In genomic region chr7:139976838-139977656, GRCh38 we compare ENCODE assay signal across 1 cellular context.
TF ChIP-seq lines count a peak whose summit lies in the region.

No MANE protein-coding gene starts in this region.

TF ChIP-seq in K562, 482 proteins besides CTCF, POLR2A, EP300 and RAD21 (continued from another document and continues in another):
- peak; percentile 85 for TF ChIP-seq NKRF (IDR thresholded peaks at IDR 0.05; ENCODE audit: borderline replicate concordance)
- no peak; a peak in 1 of 4 replicates for TF ChIP-seq ZNF639 (CRISPR knock-in tag; conservative IDR thresholded peaks at IDR 0.05 in 1 of 2, IDR thresholded peaks at IDR 0.05 in 1 of 2)
- TF ChIP-seq NONO (IDR thresholded peaks at IDR 0.05; ENCODE audit: low read depth in 2 of 2, low read length in 1 of 2) = 0 out of 4 replicates have a peak, but pooled peaks of 1 of the 2 experiments have one; percentile 51
- TF ChIP-seq MYBL2 (IDR thresholded peaks at IDR 0.05; ENCODE audit: low read depth) = peak; percentile 62; the same call in 1 of the 2 replicates
- no peak for TF ChIP-seq MYBL2 (CRISPR knock-in tag; IDR thresholded peaks at IDR 0.05; ENCODE audit: borderline replicate concordance)
- peak; percentile 72; the same call in 1 of the 2 replicates for TF ChIP-seq SMARCA5 (IDR thresholded peaks at IDR 0.05)
- no peak for TF ChIP-seq GTF3C2 (IDR thresholded peaks at IDR 0.05; ENCODE audit: borderline replicate concordance, extremely low read depth, insufficient read length)
- no peak; the same call in 1 of the 2 replicates for TF ChIP-seq CREB3 (tag; conservative IDR thresholded peaks at IDR 0.05; ENCODE audit: low read depth)
- peak; percentile 47 for TF ChIP-seq NFIC (IDR thresholded peaks at IDR 0.05)
- TF ChIP-seq BMI1 (IDR thresholded peaks at IDR 0.05; ENCODE audit: low read length) = no peak
- peak; percentile 69 for TF ChIP-seq PHF20 (IDR thresholded peaks at IDR 0.05; ENCODE audit: partially characterized antibody)
- TF ChIP-seq ZNF311 (CRISPR knock-in tag; IDR thresholded peaks at IDR 0.05) = no peak; the same call in 1 of the 2 replicates
- peak; percentile 47; the same call in 1 of the 2 replicates for TF ChIP-seq FOSL1 (tag; conservative IDR thresholded peaks at IDR 0.05)
- no peak for TF ChIP-seq ZNF449 (CRISPR knock-in tag; IDR thresholded peaks at IDR 0.05)
- TF ChIP-seq EGR1 (conservative IDR thresholded peaks at IDR 0.05) = peak; percentile 99
- TF ChIP-seq ZNF609 (CRISPR knock-in tag; IDR thresholded peaks at IDR 0.05; ENCODE audit: borderline replicate concordance) = no peak
- no peak for TF ChIP-seq SMAD1 (IDR thresholded peaks at IDR 0.05; ENCODE audit: low read depth, low read length, partially characterized antibody)
- no peak for TF ChIP-seq ATF4 (CRISPR knock-in tag; IDR thresholded peaks at IDR 0.05)
- no peak; the same call in 1 of the 2 replicates for TF ChIP-seq CREM (IDR thresholded peaks at IDR 0.05; ENCODE audit: low read depth)
- TF ChIP-seq CXXC5 (CRISPR knock-in tag; IDR thresholded peaks at IDR 0.05) = peak; percentile 52; the same call in 1 of the 2 replicates
- TF ChIP-seq HNRNPUL1 (IDR thresholded peaks at IDR 0.05; ENCODE audit: low read length) = no peak
- peak; percentile 96 for TF ChIP-seq KDM5B (IDR thresholded peaks at IDR 0.05; ENCODE audit: insufficient replicate concordance, low read depth, low read length)
- peak; percentile 89 for TF ChIP-seq AFF4 (CRISPR knock-in tag; IDR thresholded peaks at IDR 0.05)
- TF ChIP-seq SNRNP70 (optimal IDR thresholded peaks at IDR 0.05; ENCODE audit: low read depth, low read length) = no peak
- TF ChIP-seq MEF2A (IDR thresholded peaks at IDR 0.05; ENCODE audit: control insufficient read depth, low read depth, low read length) = no peak
- TF ChIP-seq HES1 (IDR thresholded peaks at IDR 0.05; ENCODE audit: low read depth) = 0 out of 2 replicates have a peak, but pooled peaks have one; percentile 28
- TF ChIP-seq TOE1 (IDR thresholded peaks at IDR 0.05; ENCODE audit: borderline replicate concordance) = peak; percentile 61; the same call in 1 of the 2 replicates
- peak; percentile 93 for TF ChIP-seq TOE1 (CRISPR knock-in tag; IDR thresholded peaks at IDR 0.05; ENCODE audit: borderline replicate concordance, low read depth)
- no peak for TF ChIP-seq KLF6 (CRISPR knock-in tag; IDR thresholded peaks at IDR 0.05; ENCODE audit: borderline replicate concordance)
- peak; percentile 85 for TF ChIP-seq ZFX (CRISPR knock-in tag; IDR thresholded peaks at IDR 0.05)
- no peak; the same call in 1 of the 2 replicates for TF ChIP-seq CBFA2T3 (IDR thresholded peaks at IDR 0.05)
- TF ChIP-seq ASH1L (IDR thresholded peaks at IDR 0.05; ENCODE audit: borderline replicate concordance, low read depth, partially characterized antibody) = no peak
- no peak for TF ChIP-seq ZBTB12 (CRISPR knock-in tag; IDR thresholded peaks at IDR 0.05)
- peak in 1 of 2 experiments; percentile 43; a peak in 2 of 4 replicates for TF ChIP-seq FOXK2 (conservative IDR thresholded peaks at IDR 0.05 in 1 of 2, IDR thresholded peaks at IDR 0.05 in 1 of 2; ENCODE audit: low read depth in 2 of 2)
- no peak for TF ChIP-seq ZNF165 (CRISPR knock-in tag; IDR thresholded peaks at IDR 0.05; ENCODE audit: borderline replicate concordance)
- peak; percentile 78 for TF ChIP-seq GABPB1 (CRISPR knock-in tag; IDR thresholded peaks at IDR 0.05)
- peak; percentile 19 to 52; a peak in 1 of 4 replicates for TF ChIP-seq CSDE1 (IDR thresholded peaks at IDR 0.05)
- 0 out of 2 replicates have a peak, but pooled peaks have one; percentile 50 for TF ChIP-seq JUND (IDR thresholded peaks at IDR 0.05; ENCODE audit: borderline replicate concordance, low read depth, low read length)
- peak; percentile 31; the same call in 2 of the 3 replicates for TF ChIP-seq JUND (tag; IDR thresholded peaks at IDR 0.05; ENCODE audit: borderline replicate concordance, low read depth, low read length)
